22 cellular contexts compared by ENCODE assay signal in the genomic region with DNA sequence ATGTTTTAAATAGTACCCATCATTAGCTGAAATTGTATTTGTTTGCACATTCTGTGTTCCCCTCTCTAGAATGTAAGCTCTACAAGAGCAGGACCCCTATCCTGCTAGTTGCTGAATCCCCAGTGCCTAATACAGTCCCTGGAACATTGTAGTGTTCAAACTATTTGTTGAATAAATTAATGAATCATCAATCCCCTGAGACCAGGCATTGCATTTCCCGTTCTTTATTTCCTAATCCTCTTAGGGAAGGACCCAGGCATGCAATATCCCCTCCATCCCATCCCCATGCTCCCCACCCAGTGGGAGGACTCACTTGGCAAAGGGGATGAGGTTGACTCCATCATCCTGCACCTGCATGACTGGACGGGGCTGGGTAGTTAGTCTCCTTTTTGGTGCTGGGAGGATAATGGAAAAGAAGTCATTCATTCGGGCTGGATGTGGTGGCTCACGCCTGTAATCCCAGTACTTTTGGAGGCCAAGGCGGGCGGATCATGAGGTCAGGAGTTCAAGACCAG. TPM values are rescaled to one million over a fixed set of nuclear protein-coding genes. Genes with fewer than 3 reads are reported as not detected.
A peak's percentile ranks its signal among the peaks of the same experiment; 100 is the strongest.
DNase-seq lines count a peak whose midpoint lies in the region; ATAC-seq, FAIRE-seq and TF ChIP-seq lines count a peak whose summit lies in the region.
"Had no signal": no experiment of that assay in that cellular context is flagged by ENCODE, and none has a peak within 500 bp of the region (broad histone marks: within the 10 kb centered on the region; RNA-seq: fewer than 3 reads in every experiment).

No MANE protein-coding gene starts in this region.

- H3K79me2 ChIP-seq in HepG2 (ENCODE audit: insufficient read depth, low read length): peaks cover 10% of the 10 kb centered on the region

- H3K36me3 ChIP-seq in HepG2 (replicated peaks in 1 of 2; ENCODE audit: control insufficient read depth in 1 of 2, insufficient read depth in 2 of 2, low read length in 2 of 2): no peaks in the 10 kb centered on the region
- no peaks in the 10 kb centered on the region for H3K36me3 ChIP-seq in right lobe of liver

- H3K4me1 ChIP-seq in HepG2 (ENCODE audit: insufficient read depth, low read length): peaks cover 16% of the 10 kb centered on the region
- no peaks in the 10 kb centered on the region for H3K4me1 ChIP-seq in right lobe of liver

- TF ChIP-seq RAD21 in HepG2 (CRISPR knock-in tag; IDR thresholded peaks at IDR 0.05): no peak

- BruUV-seq in HepG2 (replicated peaks; lab: Mats Ljungman, UMichigan): no TSS peak

- H3K27ac Mint-ChIP-seq in neural crest cell (ENCODE audit: unreplicated experiment): no peak overlapping the region
- H3K27ac Mint-ChIP-seq: CD4-positive, alpha-beta memory T cell had no signal

- intact Hi-C loops in HepG2 (cut with micrococcal nuclease; ENCODE audit: unreplicated experiment) (no loop called here), right lobe of liver (cut with DNase I) (no loop called here)

- no peak overlapping the region for H3K4me2 ChIP-seq in HepG2 (ENCODE audit: low read depth, low read length)
- H3K4me2 ChIP-seq: A549 had no signal

- peak overlapping the region; percentile 69 for H3K4me3 Mint-ChIP-seq in neural crest cell

- H3K4me1 Mint-ChIP-seq in neural crest cell: peaks cover 9% of the 10 kb centered on the region

- H3K9me3 ChIP-seq in HepG2 (ENCODE audit: low read length) (no peaks in the 10 kb centered on the region), right lobe of liver (no peaks in the 10 kb centered on the region)
- H3K9me3 ChIP-seq: A549 had no signal

- in situ Hi-C loops in HepG2 (cut with HindIII; ENCODE audit: extremely low pct_ligation_motif_present, low pct_unique_long_range_greater_than_20kb): no loop called here

- H3K27ac ChIP-seq in HepG2 (ENCODE audit: extremely low read length, insufficient read depth, low read length) (no peak overlapping the region), right lobe of liver (no peak overlapping the region)
- H3K27ac ChIP-seq: A549, GM23248 had no signal

- FAIRE-seq in HepG2 (lab: Jason Lieb, UNC) (no peak), D721Med (lab: Jason Lieb, UNC) (no peak)
- FAIRE-seq: A549, G401.6, GM12892, H1 had no signal

- TF ChIP-seq EP300 in HepG2 (IDR thresholded peaks at IDR 0.05; ENCODE audit: low read depth in 2 of 2, low read length in 2 of 2) (no peak), HepG2 (CRISPR knock-in tag; IDR thresholded peaks at IDR 0.05; ENCODE audit: borderline replicate concordance) (no peak)

- WGBS in HepG2 (ENCODE audit: low lambda C conversion rate): 74% methylated on average over 6 of the region's 6 CpGs
- 89% methylated on average over 6 of the region's 6 CpGs for WGBS in right lobe of liver (ENCODE audit: insufficient coverage, low coverage, low lambda C conversion rate, missing lambda C conversion rate)

- H3K27me3 ChIP-seq in HepG2 (ENCODE audit: control insufficient read depth in 1 of 2, insufficient read depth in 2 of 2, low read length in 2 of 2) (no peaks in the 10 kb centered on the region; a peak in 1 of 5 replicates), right lobe of liver (no peaks in the 10 kb centered on the region)

- DNase-seq in HepG2 (ENCODE audit: low spot score): no peak
- DNase-seq in right lobe of liver: no peak
- DNase-seq in D721Med (ENCODE audit: insufficient read length, low spot score): peak; percentile 48
- DNase-seq in fibroblast of mammary gland (ENCODE audit: low read depth): peak; percentile 61
- no peak for DNase-seq in neural crest cell (ENCODE audit: low read depth, low spot score)
- no peak for DNase-seq in NCI-H2196 treated with DMSO at 0.1 percent for 48 hours (lab: John Stamatoyannopoulos, UW; ENCODE audit: unreplicated experiment)
- no peak for DNase-seq in NCI-H2029 treated with DMSO at 0.1 percent for 48 hours (lab: John Stamatoyannopoulos, UW)
- DNase-seq: 8988T; C1 segment of cervical spinal cord; Calu3; CD4-positive, alpha-beta memory T cell; COR-L47; DMS153; DND-41; GM23248; H7; HCEC 1CT had no signal

- TF ChIP-seq POLR2A in HepG2 (IDR thresholded peaks at IDR 0.05; ENCODE audit: insufficient read depth in 1 of 2, low read depth in 2 of 2, low read length in 2 of 2) (no peak), right lobe of liver (IDR thresholded peaks at IDR 0.05) (no peak)

- no peak for ATAC-seq in HepG2
- no peak for ATAC-seq in right lobe of liver
- ATAC-seq in GM19328 (IDR thresholded peaks at IDR 0.05; ENCODE audit: unreplicated experiment): no peak
- ATAC-seq: A549 had no signal

- no peaks in the 10 kb centered on the region for H4K20me1 ChIP-seq in HepG2 (ENCODE audit: insufficient read depth, low read length)

- POLR2A ChIA-PET in HepG2 (lab: Yijun Ruan, JAX): no interaction called here

- no peaks in the 10 kb centered on the region for H3K36me3 Mint-ChIP-seq in neural crest cell (ENCODE audit: low read depth)

- H3K27me3 Mint-ChIP-seq in neural crest cell (ENCODE audit: low read depth): peaks cover 7% of the 10 kb centered on the region
- H3K27me3 Mint-ChIP-seq: CD4-positive, alpha-beta memory T cell had no signal

- H3K4me3 ChIP-seq in HepG2 (replicated peaks in 1 of 3; ENCODE audit: insufficient read depth in 1 of 3, low read depth in 2 of 3, low read length in 3 of 3): no peak overlapping the region
- no peak overlapping the region for H3K4me3 ChIP-seq in right lobe of liver
- no peak overlapping the region for H3K4me3 ChIP-seq in fibroblast of mammary gland (ENCODE audit: control insufficient read depth, low read depth, low read length)
- H3K4me3 ChIP-seq: A549, GM23248 had no signal

- no peaks in the 10 kb centered on the region for H3K9me3 Mint-ChIP-seq in neural crest cell
- H3K9me3 Mint-ChIP-seq: CD4-positive, alpha-beta memory T cell had no signal

- no peak for TF ChIP-seq CTCF in HepG2 (CRISPR knock-in tag; IDR thresholded peaks at IDR 0.05)
- TF ChIP-seq CTCF in right lobe of liver (IDR thresholded peaks at IDR 0.05): no peak
- TF ChIP-seq CTCF in D721Med (IDR thresholded peaks at IDR 0.05; ENCODE audit: insufficient read depth, missing control alignments): no peak
- no peak for TF ChIP-seq CTCF in fibroblast of mammary gland (conservative IDR thresholded peaks at IDR 0.05; ENCODE audit: control insufficient read depth, insufficient read depth, low read depth, low read length)
- no peak for TF ChIP-seq CTCF in neural crest cell (conservative IDR thresholded peaks at IDR 0.05)

- no peak overlapping the region for H2AFZ ChIP-seq in HepG2 (ENCODE audit: low read length)
- H2AFZ ChIP-seq: GM23248 had no signal

- CTCF ChIA-PET in HepG2 (lab: Yijun Ruan, JAX; ENCODE audit: low intra/inter-chr PET ratio, low total read pairs): no interaction called here

- H3K9ac ChIP-seq in HepG2 (ENCODE audit: insufficient read depth, low read depth, low read length): no peak overlapping the region
- H3K9ac ChIP-seq: GM23248 had no signal

RNA-seq across cellular contexts. Expression of gene INCA1, which starts 3.2 kb away (rescaled TPM):
- total RNA-seq in HepG2 (2016; rRNA removed; fragmentation: Illumina TruSeq; extraction: Trizol) (0.35 and 0.93 TPM in 2 replicates), right lobe of liver (1 to 10 TPM in 2 of 6 experiments, under 1 TPM in 3, not detected in 1; 0.83 to 1.3 (median 0.97) TPM), neural crest cell (0.43 and 0.86 TPM in 2 replicates)
- 0.62 TPM in 1 of 2 replicates, not detected in the other for total RNA-seq in HepG2 (2016; cell fraction: cytosol; rRNA removed; fragmentation: Illumina TruSeq; extraction: Trizol; ENCODE audit: low read depth)
- 0.71 and 0.87 TPM in 2 replicates for total RNA-seq in HepG2 (2016; cell fraction: insoluble cytoplasmic fraction; rRNA removed; fragmentation: Illumina TruSeq; extraction: Trizol)
- total RNA-seq in HepG2 (2016; cell fraction: membrane; rRNA removed; fragmentation: Illumina TruSeq; extraction: Trizol): 0.72 and 0.96 TPM in 2 replicates
- total RNA-seq in HepG2 (2016; cell fraction: nucleus; rRNA removed; fragmentation: Illumina TruSeq; extraction: Trizol): 0.50 and 0.81 TPM in 2 replicates
- polyA plus RNA-seq in HepG2 (2011; rRNA removed): 2.6 and 3.3 TPM in 2 replicates
- polyA plus RNA-seq in HepG2 (2011; cell fraction: cytosol; rRNA removed): 0.74 and 0.88 TPM in 2 replicates
- 18.2 and 26.0 TPM in 2 replicates for polyA plus RNA-seq in HepG2 (2011; cell fraction: nucleus; rRNA removed)
- polyA plus RNA-seq in HepG2 (2012): 2.6 and 2.8 TPM in 2 replicates
- 0.38 and 0.86 TPM in 2 replicates for polyA plus RNA-seq in HepG2 (2016; cell fraction: cytosol; fragmentation: Illumina TruSeq; extraction: Trizol; ENCODE audit: low read depth)
- polyA plus RNA-seq in HepG2 (2016; cell fraction: insoluble cytoplasmic fraction; fragmentation: Illumina TruSeq; extraction: Trizol; ENCODE audit: low read depth): 0.45 and 0.92 TPM in 2 replicates
- 0.81 and 1.4 TPM in 2 replicates for polyA plus RNA-seq in HepG2 (2016; cell fraction: membrane; fragmentation: Illumina TruSeq; extraction: Trizol; ENCODE audit: low read depth)
- polyA plus RNA-seq in HepG2 (2016; cell fraction: nucleus; fragmentation: Illumina TruSeq; extraction: Trizol; ENCODE audit: insufficient read depth, low read depth): 3.6 and 4.5 TPM in 2 replicates
- polyA minus RNA-seq in HepG2 (2011; rRNA and poly(A)+ RNA removed; ENCODE audit: low replicate concordance): 0.61 and 0.68 TPM in 2 replicates
- polyA minus RNA-seq in HepG2 (2011; cell fraction: cytosol; rRNA and poly(A)+ RNA removed): 0.88 TPM in 1 of 2 replicates, not detected in the other
- 0.50 and 0.77 TPM in 2 replicates for polyA minus RNA-seq in HepG2 (2011; cell fraction: nucleus; rRNA and poly(A)+ RNA removed)

RNA-seq across cellular contexts. Expression of gene KIF1C, which starts 3.6 kb away (rescaled TPM):
- total RNA-seq in HepG2 (2016; rRNA removed; fragmentation: Illumina TruSeq; extraction: Trizol) (79.0 and 104 TPM in 2 replicates), right lobe of liver (100 to 1,000 TPM in 3 of 6 experiments, 10 to 100 TPM in 3; 59.8 to 112 (median 99.3) TPM), neural crest cell (61.7 and 68.4 TPM in 2 replicates)
- 19.8 and 24.9 TPM in 2 replicates for total RNA-seq in HepG2 (2016; cell fraction: cytosol; rRNA removed; fragmentation: Illumina TruSeq; extraction: Trizol; ENCODE audit: low read depth)
- 62.8 and 109 TPM in 2 replicates for total RNA-seq in HepG2 (2016; cell fraction: insoluble cytoplasmic fraction; rRNA removed; fragmentation: Illumina TruSeq; extraction: Trizol)
- total RNA-seq in HepG2 (2016; cell fraction: membrane; rRNA removed; fragmentation: Illumina TruSeq; extraction: Trizol): 101 and 114 TPM in 2 replicates
- 47.9 and 62.6 TPM in 2 replicates for total RNA-seq in HepG2 (2016; cell fraction: nucleus; rRNA removed; fragmentation: Illumina TruSeq; extraction: Trizol)
- 70.0 and 77.7 TPM in 2 replicates for polyA plus RNA-seq in HepG2 (2011; rRNA removed)
- polyA plus RNA-seq in HepG2 (2011; cell fraction: cytosol; rRNA removed): 41.2 and 41.3 TPM in 2 replicates
- polyA plus RNA-seq in HepG2 (2011; cell fraction: nucleus; rRNA removed): 56.4 and 66.4 TPM in 2 replicates
- polyA plus RNA-seq in HepG2 (2012): 64.6 and 76.7 TPM in 2 replicates
- 35.2 and 41.4 TPM in 2 replicates for polyA plus RNA-seq in HepG2 (2016; cell fraction: cytosol; fragmentation: Illumina TruSeq; extraction: Trizol; ENCODE audit: low read depth)
- 92.0 and 117 TPM in 2 replicates for polyA plus RNA-seq in HepG2 (2016; cell fraction: insoluble cytoplasmic fraction; fragmentation: Illumina TruSeq; extraction: Trizol; ENCODE audit: low read depth)
- polyA plus RNA-seq in HepG2 (2016; cell fraction: membrane; fragmentation: Illumina TruSeq; extraction: Trizol; ENCODE audit: low read depth): 104 and 124 TPM in 2 replicates
- 138 and 143 TPM in 2 replicates for polyA plus RNA-seq in HepG2 (2016; cell fraction: nucleus; fragmentation: Illumina TruSeq; extraction: Trizol; ENCODE audit: insufficient read depth, low read depth)
- polyA minus RNA-seq in HepG2 (2011; rRNA and poly(A)+ RNA removed; ENCODE audit: low replicate concordance): 103 and 104 TPM in 2 replicates
- polyA minus RNA-seq in HepG2 (2011; cell fraction: cytosol; rRNA and poly(A)+ RNA removed): 33.7 and 51.0 TPM in 2 replicates
- 23.3 and 28.5 TPM in 2 replicates for polyA minus RNA-seq in HepG2 (2011; cell fraction: nucleus; rRNA and poly(A)+ RNA removed)

RNA-seq across cellular contexts. Expression of gene CAMTA2, which starts 6.7 kb away (rescaled TPM):
- total RNA-seq in HepG2 (2016; rRNA removed; fragmentation: Illumina TruSeq; extraction: Trizol): 4.0 and 4.1 TPM in 2 replicates
- 3.3 and 4.0 TPM in 2 replicates for total RNA-seq in HepG2 (2016; cell fraction: cytosol; rRNA removed; fragmentation: Illumina TruSeq; extraction: Trizol; ENCODE audit: low read depth)
- 2.2 and 3.5 TPM in 2 replicates for total RNA-seq in HepG2 (2016; cell fraction: insoluble cytoplasmic fraction; rRNA removed; fragmentation: Illumina TruSeq; extraction: Trizol)
- total RNA-seq in HepG2 (2016; cell fraction: membrane; rRNA removed; fragmentation: Illumina TruSeq; extraction: Trizol): 5.1 and 5.5 TPM in 2 replicates
- total RNA-seq in HepG2 (2016; cell fraction: nucleus; rRNA removed; fragmentation: Illumina TruSeq; extraction: Trizol): 4.3 TPM in 2 replicates
- 7.1 and 8.9 TPM in 2 replicates for polyA plus RNA-seq in HepG2 (2011; rRNA removed)
- 2.3 and 3.4 TPM in 2 replicates for polyA plus RNA-seq in HepG2 (2011; cell fraction: cytosol; rRNA removed)
- polyA plus RNA-seq in HepG2 (2011; cell fraction: nucleus; rRNA removed): 43.3 and 56.3 TPM in 2 replicates
- polyA plus RNA-seq in HepG2 (2012): 14.9 and 15.5 TPM in 2 replicates
- polyA plus RNA-seq in HepG2 (2016; cell fraction: cytosol; fragmentation: Illumina TruSeq; extraction: Trizol; ENCODE audit: low read depth): 6.5 and 6.8 TPM in 2 replicates
- polyA plus RNA-seq in HepG2 (2016; cell fraction: insoluble cytoplasmic fraction; fragmentation: Illumina TruSeq; extraction: Trizol; ENCODE audit: low read depth): 8.3 and 11.9 TPM in 2 replicates
- polyA plus RNA-seq in HepG2 (2016; cell fraction: membrane; fragmentation: Illumina TruSeq; extraction: Trizol; ENCODE audit: low read depth): 12.2 and 12.5 TPM in 2 replicates
- 40.0 and 44.3 TPM in 2 replicates for polyA plus RNA-seq in HepG2 (2016; cell fraction: nucleus; fragmentation: Illumina TruSeq; extraction: Trizol; ENCODE audit: insufficient read depth, low read depth)
- polyA minus RNA-seq in HepG2 (2011; rRNA and poly(A)+ RNA removed; ENCODE audit: low replicate concordance): 13.3 and 14.6 TPM in 2 replicates
- polyA minus RNA-seq in HepG2 (2011; cell fraction: cytosol; rRNA and poly(A)+ RNA removed): 5.4 and 6.2 TPM in 2 replicates
- 6.8 and 10.8 TPM in 2 replicates for polyA minus RNA-seq in HepG2 (2011; cell fraction: nucleus; rRNA and poly(A)+ RNA removed)
- 10 to 100 TPM; 15.3 to 21.1 (median 17.7) TPM for total RNA-seq in right lobe of liver
- 12.5 and 17.4 TPM in 2 replicates for total RNA-seq in neural crest cell

RNA-seq across cellular contexts. Expression of gene SPAG7, which starts 26.5 kb away (rescaled TPM):
- total RNA-seq in HepG2 (2016; rRNA removed; fragmentation: Illumina TruSeq; extraction: Trizol) (59.0 and 74.8 TPM in 2 replicates), right lobe of liver (10 to 100 TPM; 22.3 to 33.9 (median 26.4) TPM), neural crest cell (76.9 and 78.9 TPM in 2 replicates)
- 15.5 and 15.8 TPM in 2 replicates for total RNA-seq in HepG2 (2016; cell fraction: cytosol; rRNA removed; fragmentation: Illumina TruSeq; extraction: Trizol; ENCODE audit: low read depth)
- 57.5 and 79.4 TPM in 2 replicates for total RNA-seq in HepG2 (2016; cell fraction: insoluble cytoplasmic fraction; rRNA removed; fragmentation: Illumina TruSeq; extraction: Trizol)
- 24.4 and 25.5 TPM in 2 replicates for total RNA-seq in HepG2 (2016; cell fraction: membrane; rRNA removed; fragmentation: Illumina TruSeq; extraction: Trizol)
- total RNA-seq in HepG2 (2016; cell fraction: nucleus; rRNA removed; fragmentation: Illumina TruSeq; extraction: Trizol): 29.6 and 30.0 TPM in 2 replicates
- polyA plus RNA-seq in HepG2 (2011; rRNA removed): 46.6 and 51.0 TPM in 2 replicates
- 42.5 and 54.3 TPM in 2 replicates for polyA plus RNA-seq in HepG2 (2011; cell fraction: cytosol; rRNA removed)
- polyA plus RNA-seq in HepG2 (2011; cell fraction: nucleus; rRNA removed): 48.9 and 55.1 TPM in 2 replicates
- 46.7 and 52.1 TPM in 2 replicates for polyA plus RNA-seq in HepG2 (2012)
- polyA plus RNA-seq in HepG2 (2016; cell fraction: cytosol; fragmentation: Illumina TruSeq; extraction: Trizol; ENCODE audit: low read depth): 18.4 and 18.9 TPM in 2 replicates
- 103 and 105 TPM in 2 replicates for polyA plus RNA-seq in HepG2 (2016; cell fraction: insoluble cytoplasmic fraction; fragmentation: Illumina TruSeq; extraction: Trizol; ENCODE audit: low read depth)
- 24.3 and 25.8 TPM in 2 replicates for polyA plus RNA-seq in HepG2 (2016; cell fraction: membrane; fragmentation: Illumina TruSeq; extraction: Trizol; ENCODE audit: low read depth)
- 73.4 and 75.2 TPM in 2 replicates for polyA plus RNA-seq in HepG2 (2016; cell fraction: nucleus; fragmentation: Illumina TruSeq; extraction: Trizol; ENCODE audit: insufficient read depth, low read depth)
- polyA minus RNA-seq in HepG2 (2011; rRNA and poly(A)+ RNA removed; ENCODE audit: low replicate concordance): 13.7 and 25.4 TPM in 2 replicates
- polyA minus RNA-seq in HepG2 (2011; cell fraction: cytosol; rRNA and poly(A)+ RNA removed): 15.3 and 21.8 TPM in 2 replicates
- 19.0 and 27.0 TPM in 2 replicates for polyA minus RNA-seq in HepG2 (2011; cell fraction: nucleus; rRNA and poly(A)+ RNA removed)

RNA-seq across cellular contexts. Expression of gene SLC52A1, which starts 41.1 kb away (rescaled TPM):
- total RNA-seq in HepG2 (2016; rRNA removed; fragmentation: Illumina TruSeq; extraction: Trizol): 0.13 TPM in 1 of 2 replicates, not detected in the other
- not detected in 2 replicates for total RNA-seq in HepG2 (2016; cell fraction: cytosol; rRNA removed; fragmentation: Illumina TruSeq; extraction: Trizol; ENCODE audit: low read depth)
- total RNA-seq in HepG2 (2016; cell fraction: insoluble cytoplasmic fraction; rRNA removed; fragmentation: Illumina TruSeq; extraction: Trizol): 0.11 TPM in 1 of 2 replicates, not detected in the other
- not detected in 2 replicates for total RNA-seq in HepG2 (2016; cell fraction: membrane; rRNA removed; fragmentation: Illumina TruSeq; extraction: Trizol)
- 0.16 TPM in 1 of 2 replicates, not detected in the other for total RNA-seq in HepG2 (2016; cell fraction: nucleus; rRNA removed; fragmentation: Illumina TruSeq; extraction: Trizol)
- polyA plus RNA-seq in HepG2 (2011; rRNA removed): 0.03 TPM in 1 of 2 replicates, not detected in the other
- polyA plus RNA-seq in HepG2 (2011; cell fraction: cytosol; rRNA removed): 0.03 TPM in 1 of 2 replicates, not detected in the other
- 0.10 and 0.11 TPM in 2 replicates for polyA plus RNA-seq in HepG2 (2011; cell fraction: nucleus; rRNA removed)
- not detected in 2 replicates for polyA plus RNA-seq in HepG2 (2012)
- not detected in 2 replicates for polyA plus RNA-seq in HepG2 (2016; cell fraction: cytosol; fragmentation: Illumina TruSeq; extraction: Trizol; ENCODE audit: low read depth)
- polyA plus RNA-seq in HepG2 (2016; cell fraction: insoluble cytoplasmic fraction; fragmentation: Illumina TruSeq; extraction: Trizol; ENCODE audit: low read depth): not detected in 2 replicates
- not detected in 2 replicates for polyA plus RNA-seq in HepG2 (2016; cell fraction: membrane; fragmentation: Illumina TruSeq; extraction: Trizol; ENCODE audit: low read depth)
- not detected in 2 replicates for polyA plus RNA-seq in HepG2 (2016; cell fraction: nucleus; fragmentation: Illumina TruSeq; extraction: Trizol; ENCODE audit: insufficient read depth, low read depth)
- not detected in 2 replicates for polyA minus RNA-seq in HepG2 (2011; rRNA and poly(A)+ RNA removed; ENCODE audit: low replicate concordance)
- polyA minus RNA-seq in HepG2 (2011; cell fraction: cytosol; rRNA and poly(A)+ RNA removed): not detected in 2 replicates
- polyA minus RNA-seq in HepG2 (2011; cell fraction: nucleus; rRNA and poly(A)+ RNA removed): not detected in 2 replicates
- under 1 TPM in 2 of 6 experiments, not detected in 4; 0.13 to 0.20 TPM for total RNA-seq in right lobe of liver
- not detected in 2 replicates for total RNA-seq in neural crest cell
- total RNA-seq: Calu3 had no signal
- polyA plus RNA-seq: GM23248 had no signal

Comparison
In these comparisons a context has a peak if more than half of its experiments do, and no peak if none do; other contexts are left out.
1. DNase-seq: peak in D721Med (single experiment) and fibroblast of mammary gland (single experiment); none in HepG2 (single experiment), right lobe of liver (0 of 3), neural crest cell (single experiment), NCI-H2196 treated with DMSO at 0.1 percent for 48 hours (single experiment) and NCI-H2029 treated with DMSO at 0.1 percent for 48 hours (single experiment).